Comparison of ENCODE assay signal across 21 cellular contexts in the genomic region with DNA sequence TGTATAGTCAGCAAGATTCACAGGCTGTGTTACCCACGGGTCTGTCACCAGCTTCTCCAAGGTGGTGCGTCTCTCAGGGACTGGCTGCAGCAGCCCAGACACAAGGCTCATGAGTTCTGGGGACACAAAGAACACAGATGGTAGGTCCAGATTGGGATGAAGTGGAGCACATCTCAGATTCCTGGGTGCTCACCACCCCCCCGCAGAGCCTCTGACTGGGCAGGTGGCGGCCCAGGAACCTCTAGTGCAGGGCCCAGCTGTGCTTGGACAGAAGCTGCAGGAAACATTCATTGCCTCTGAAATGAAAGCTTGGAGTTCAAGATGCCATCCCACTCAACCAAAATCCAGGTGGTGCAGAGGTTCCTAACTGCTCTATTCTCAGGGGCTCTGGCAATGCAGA. TPM values are rescaled to one million over a fixed set of nuclear protein-coding genes. Genes with fewer than 3 reads are reported as not detected.
DNase-seq lines count a peak whose midpoint lies in the region; ATAC-seq lines count a peak whose summit lies in the region.
"Had no signal": no experiment of that assay in that cellular context is flagged by ENCODE, and none has a peak within 500 bp of the region (broad histone marks: within the 10 kb centered on the region; RNA-seq: fewer than 3 reads in every experiment).

No MANE protein-coding gene starts in this region.

- H3K9me3 Mint-ChIP-seq in activated naive CD4-positive, alpha-beta T cell treated with anti-CD3 and anti-CD28 coated beads for 36 hours = no peaks in the 10 kb centered on the region
- peaks cover 0 to 9% (median 3%) of the 10 kb centered on the region in 3 donors for H3K9me3 Mint-ChIP-seq in T-cell
- no peaks in the 10 kb centered on the region for H3K9me3 Mint-ChIP-seq in activated naive CD8-positive, alpha-beta T cell treated with anti-CD3 and anti-CD28 coated beads, Interleukin-2, amount 10 ng/mL, durations not matched to agents 7 days and 5 days
- H3K9me3 Mint-ChIP-seq: neural crest cell had no signal

- no peak for ATAC-seq in T-cell (replicated peaks in 1 of 4)
- ATAC-seq in activated naive CD8-positive, alpha-beta T cell treated with anti-CD3 and anti-CD28 coated beads, Interleukin-2, amount 10 ng/mL, durations not matched to agents 7 days and 5 days (ENCODE audit: low read depth) = no peak
- ATAC-seq: HCT116 had no signal

- no peak overlapping the region for H3K4me3 Mint-ChIP-seq in activated naive CD4-positive, alpha-beta T cell treated with anti-CD3 and anti-CD28 coated beads for 36 hours
- peak overlapping the region in 1 of 3 donors; percentile 91 for H3K4me3 Mint-ChIP-seq in T-cell
- no peak overlapping the region for H3K4me3 Mint-ChIP-seq in activated naive CD8-positive, alpha-beta T cell treated with anti-CD3 and anti-CD28 coated beads, Interleukin-2, amount 10 ng/mL, durations not matched to agents 7 days and 5 days
- H3K4me3 Mint-ChIP-seq: neural crest cell had no signal

- CTCF ChIA-PET in activated naive CD4-positive, alpha-beta T cell treated with anti-CD3 and anti-CD28 coated beads for 36 hours (lab: Charles Lee) = no interaction called here
- CTCF ChIA-PET in T-cell (lab: Charles Lee) = no interaction called here

- POLR2A ChIA-PET in T-cell (lab: Charles Lee) = no interaction called here
- POLR2A ChIA-PET in activated naive CD8-positive, alpha-beta T cell treated with anti-CD3 and anti-CD28 coated beads, Interleukin-2, amount 10 ng/mL, durations not matched to agents 7 days and 5 days (lab: Charles Lee) = interaction anchor here (5.3 kb wide), 1 partner anchor 42 kb away, joined by 29 read pairs; the partner anchor contains the start of genes PASK and PPP1R7

- H3K27me3 Mint-ChIP-seq in activated naive CD4-positive, alpha-beta T cell treated with anti-CD3 and anti-CD28 coated beads for 36 hours (ENCODE audit: low read depth) = no peaks in the 10 kb centered on the region
- no peaks in the 10 kb centered on the region for H3K27me3 Mint-ChIP-seq in T-cell
- no peaks in the 10 kb centered on the region for H3K27me3 Mint-ChIP-seq in activated naive CD8-positive, alpha-beta T cell treated with anti-CD3 and anti-CD28 coated beads, Interleukin-2, amount 10 ng/mL, durations not matched to agents 7 days and 5 days

- intact Hi-C loops in activated naive CD4-positive, alpha-beta T cell treated with anti-CD3 and anti-CD28 coated beads for 36 hours (cut with micrococcal nuclease) = no loop called here

- H3K27ac Mint-ChIP-seq in activated naive CD4-positive, alpha-beta T cell treated with anti-CD3 and anti-CD28 coated beads for 36 hours = peak overlapping the region; percentile 92
- peak overlapping the region; percentile 95 to 99 for H3K27ac Mint-ChIP-seq in T-cell
- peak overlapping the region; percentile 95 for H3K27ac Mint-ChIP-seq in activated naive CD8-positive, alpha-beta T cell treated with anti-CD3 and anti-CD28 coated beads, Interleukin-2, amount 10 ng/mL, durations not matched to agents 7 days and 5 days

- peaks cover 57% of the 10 kb centered on the region for H3K4me1 Mint-ChIP-seq in activated naive CD4-positive, alpha-beta T cell treated with anti-CD3 and anti-CD28 coated beads for 36 hours (ENCODE audit: low read depth)
- peaks cover 75 to 87% (median 80%) of the 10 kb centered on the region in 3 donors for H3K4me1 Mint-ChIP-seq in T-cell
- peaks cover 48% of the 10 kb centered on the region for H3K4me1 Mint-ChIP-seq in activated naive CD8-positive, alpha-beta T cell treated with anti-CD3 and anti-CD28 coated beads, Interleukin-2, amount 10 ng/mL, durations not matched to agents 7 days and 5 days

- no peak for DNase-seq in activated naive CD4-positive, alpha-beta T cell treated with anti-CD3 and anti-CD28 coated beads for 36 hours
- no peak for DNase-seq in activated naive CD4-positive, alpha-beta T cell treated with Interleukin-2 at 50 U/mL for 16 hours
- DNase-seq in T-cell (no peak), NOMO-1 treated with DMSO at 0.1 percent for 48 hours (lab: John Stamatoyannopoulos, UW; ENCODE audit: unreplicated experiment) (no peak), NCI-H1092 treated with DMSO at 0.1 percent for 48 hours (lab: John Stamatoyannopoulos, UW) (no peak)
- DNase-seq in activated naive CD8-positive, alpha-beta T cell treated with anti-CD3 and anti-CD28 coated beads, Interleukin-2, amount 10 ng/mL, durations not matched to agents 7 days and 5 days = no peak
- DNase-seq in activated CD4-positive, alpha-beta T cell treated with anti-CD3 and anti-CD28 coated beads for 4 hours = no peak
- DNase-seq: activated CD4-positive, CD25-positive, alpha-beta regulatory T cell treated with anti-CD3 and anti-CD28 coated beads, Interleukin-2, amount 50 U/mL, for 72 hours; activated effector memory CD4-positive, alpha-beta T cell treated with anti-CD3 and anti-CD28 coated beads, Interleukin-2, amount 50 U/mL, for 16 hours; anterior cingulate cortex; colonic mucosa; foreskin fibroblast; heart left ventricle; lower lobe of right lung; NCI-H1105 treated with DMSO at 0.1 percent for 48 hours; NCI-H1930; NCI-H2227 treated with DMSO at 0.1 percent for 48 hours; stimulated activated CD4-positive, alpha-beta T cell treated with anti-CD3 and anti-CD28 coated beads, Interleukin-2, amount 100 ng/mL, for 24 hours; transverse colon had no signal

- H3K36me3 Mint-ChIP-seq in activated naive CD4-positive, alpha-beta T cell treated with anti-CD3 and anti-CD28 coated beads for 36 hours (ENCODE audit: low read depth) = peaks cover 36% of the 10 kb centered on the region
- peaks cover 24% of the 10 kb centered on the region for H3K36me3 Mint-ChIP-seq in T-cell
- peaks cover 6% of the 10 kb centered on the region for H3K36me3 Mint-ChIP-seq in activated naive CD8-positive, alpha-beta T cell treated with anti-CD3 and anti-CD28 coated beads, Interleukin-2, amount 10 ng/mL, durations not matched to agents 7 days and 5 days

RNA-seq across cellular contexts. Expression of gene MTERF4, which starts 5.3 kb away (rescaled TPM):
- total RNA-seq in activated naive CD4-positive, alpha-beta T cell treated with anti-CD3 and anti-CD28 coated beads for 36 hours = 10 to 100 TPM; 35.0 to 38.6 TPM
- 100 to 1,000 TPM in 4 of 5 donors, 10 to 100 TPM in 1; 78.7 to 171 (median 109) TPM for total RNA-seq in T-cell
- total RNA-seq in activated naive CD8-positive, alpha-beta T cell treated with anti-CD3 and anti-CD28 coated beads, Interleukin-2, amount 10 ng/mL, durations not matched to agents 7 days and 5 days = 10 to 100 TPM; 88.1 to 88.9 TPM

RNA-seq across cellular contexts. Expression of gene PASK, which starts 41.9 kb away (rescaled TPM):
- total RNA-seq in activated naive CD4-positive, alpha-beta T cell treated with anti-CD3 and anti-CD28 coated beads for 36 hours = 10 to 100 TPM; 71.5 to 72.0 TPM
- total RNA-seq in T-cell = 100 to 1,000 TPM in 4 of 5 donors, 10 to 100 TPM in 1; 80.5 to 272 (median 167) TPM
- total RNA-seq in activated naive CD8-positive, alpha-beta T cell treated with anti-CD3 and anti-CD28 coated beads, Interleukin-2, amount 10 ng/mL, durations not matched to agents 7 days and 5 days = 100 to 1,000 TPM; 132 to 153 TPM

RNA-seq across cellular contexts. Expression of gene PPP1R7, which starts 42.9 kb away (rescaled TPM):
- total RNA-seq in activated naive CD4-positive, alpha-beta T cell treated with anti-CD3 and anti-CD28 coated beads for 36 hours = 10 to 100 TPM; 91.2 to 93.8 TPM
- total RNA-seq in T-cell = 10 to 100 TPM; 46.6 to 61.2 (median 53.8) TPM
- 10 to 100 TPM; 78.8 to 84.6 TPM for total RNA-seq in activated naive CD8-positive, alpha-beta T cell treated with anti-CD3 and anti-CD28 coated beads, Interleukin-2, amount 10 ng/mL, durations not matched to agents 7 days and 5 days
